21 cellular contexts compared by ENCODE assay signal in genomic region chr20:31638816-31639215, GRCh38. TPM values are rescaled to one million over a fixed set of nuclear protein-coding genes. Genes with fewer than 3 reads are reported as not detected.
DNase-seq lines count a peak whose midpoint lies in the region; ATAC-seq, FAIRE-seq and TF ChIP-seq lines count a peak whose summit lies in the region.
"Had no signal": no experiment of that assay in that cellular context is flagged by ENCODE, and none has a peak within 500 bp of the region (broad histone marks: within the 10 kb centered on the region; RNA-seq: fewer than 3 reads in every experiment).

No MANE protein-coding gene starts in this region.

- TF ChIP-seq RAD21 in H1 (IDR thresholded peaks at IDR 0.05 in 1 of 2, conservative IDR thresholded peaks at IDR 0.05 in 1 of 2; ENCODE audit: low read depth in 2 of 2, low read length in 2 of 2): no peak

- H3K4me3 Mint-ChIP-seq in type B pancreatic cell: no peak overlapping the region
- H3K4me3 Mint-ChIP-seq: CD14-positive monocyte; CD8-positive, alpha-beta T cell had no signal

- no peak overlapping the region for H2BK20ac ChIP-seq in H1 (ENCODE audit: low read length)

- no peak overlapping the region for H2BK12ac ChIP-seq in H1 (ENCODE audit: low read depth, low read length)
- H2BK12ac ChIP-seq in trophoblast cell (ENCODE audit: low read length): peak overlapping the region; percentile 5

- H2BK5ac ChIP-seq in H1 (ENCODE audit: low read depth, low read length) (no peak overlapping the region), trophoblast cell (ENCODE audit: low read depth, low read length, poor library complexity) (no peak overlapping the region)

- H4K20me1 ChIP-seq in H1 (replicated peaks in 1 of 2; ENCODE audit: control insufficient read depth in 1 of 2, insufficient read depth in 2 of 2, low read length in 2 of 2): peaks cover 0 to 2% of the 10 kb centered on the region in 2 experiments

- no peak overlapping the region for H4K91ac ChIP-seq in H1 (replicated peaks; ENCODE audit: insufficient read length, low read length)
- H4K91ac ChIP-seq in trophoblast cell (ENCODE audit: low read depth, low read length): peak overlapping the region; percentile 67

- ATAC-seq in Right ventricle myocardium superior (ENCODE audit: poor library complexity): no peak
- ATAC-seq in upper lobe of left lung (ENCODE audit: low FRiP score in 2 of 2): no peak
- ATAC-seq: CD8-positive, alpha-beta T cell; HCT116 had no signal

- no peak overlapping the region for H2BK120ac ChIP-seq in H1 (replicated peaks; ENCODE audit: low read depth, low read length)
- no peak overlapping the region for H2BK120ac ChIP-seq in trophoblast cell (ENCODE audit: insufficient read depth, low read length, poor library complexity)

- TF ChIP-seq POLR2A in H1 (IDR thresholded peaks at IDR 0.05; ENCODE audit: control extremely low read depth in 1 of 2, low read depth in 2 of 2, low read length in 2 of 2): no peak
- TF ChIP-seq POLR2A in upper lobe of left lung (IDR thresholded peaks at IDR 0.05): no peak

- H3K79me2 ChIP-seq in H1 (ENCODE audit: control insufficient read depth in 1 of 2, insufficient read depth in 2 of 2, low read length in 2 of 2) (no peaks in the 10 kb centered on the region), trophoblast cell (ENCODE audit: control insufficient read depth, insufficient read depth, low read length, poor library complexity) (no peaks in the 10 kb centered on the region)

- no peaks in the 10 kb centered on the region for H3K4me1 Mint-ChIP-seq in type B pancreatic cell (ENCODE audit: unreplicated experiment)

- intact Hi-C loops in Right ventricle myocardium superior (cut with DNase I): no loop called here

- no peak overlapping the region for H3K27ac Mint-ChIP-seq in type B pancreatic cell
- H3K27ac Mint-ChIP-seq: CD14-positive monocyte; CD8-positive, alpha-beta T cell had no signal

- H3K79me1 ChIP-seq in H1 (ENCODE audit: low read depth, low read length) (no peaks in the 10 kb centered on the region), trophoblast cell (ENCODE audit: low read length) (no peaks in the 10 kb centered on the region)

- peak overlapping the region; percentile 81; the same call in 1 of the 2 replicates for H2BK15ac ChIP-seq in H1 (ENCODE audit: low read length)

- H3K27me3 ChIP-seq in right atrium auricular region (peaks cover 0 to 6% of the 10 kb centered on the region in 2 donors), H1 (replicated peaks in 1 of 4; ENCODE audit: control insufficient read depth in 3 of 4, extremely low read depth in 1 of 4, insufficient read depth in 3 of 4, low read length in 3 of 4) (no peaks in the 10 kb centered on the region), trophoblast cell (ENCODE audit: insufficient read depth, low read length) (no peaks in the 10 kb centered on the region), upper lobe of left lung (peaks cover 0 to 5% (median 0%) of the 10 kb centered on the region in 4 donors)

- no peak for DNase-seq in right atrium auricular region (ENCODE audit: low spot score)
- no peak for DNase-seq in Right ventricle myocardium superior
- no peak for DNase-seq in H1 (ENCODE audit: low read depth in 1 of 2, low spot score in 2 of 2)
- no peak for DNase-seq in trophoblast cell
- no peak for DNase-seq in upper lobe of left lung
- DNase-seq in type B pancreatic cell (ENCODE audit: extremely low spot score, unreplicated experiment): no peak
- DNase-seq in activated naive CD4-positive, alpha-beta T cell treated with anti-CD3 and anti-CD28 coated beads, Interleukin-2, amount 50 U/mL, for 16 hours: no peak
- DNase-seq: CD8-positive, alpha-beta T cell; COR-L47; DMS153; DMS79 treated with DMSO at 0.1 percent for 48 hours; EL had no signal

- no peak overlapping the region for H4K12ac ChIP-seq in trophoblast cell (ENCODE audit: low read depth, low read length)

- H3K23ac ChIP-seq in H1 (ENCODE audit: insufficient read length) (no peak overlapping the region), trophoblast cell (ENCODE audit: low read length) (no peak overlapping the region)

- no peak overlapping the region for H3K56ac ChIP-seq in H1 (replicated peaks; ENCODE audit: insufficient read length, low read depth, low read length)

- H3K36me3 Mint-ChIP-seq in type B pancreatic cell: no peaks in the 10 kb centered on the region
- H3K36me3 Mint-ChIP-seq: CD14-positive monocyte; CD8-positive, alpha-beta T cell had no signal

- H2AFZ ChIP-seq in H1 (ENCODE audit: low read length) (no peak overlapping the region), trophoblast cell (ENCODE audit: insufficient read depth, low read length, poor library complexity) (no peak overlapping the region)

- H3K36me3 ChIP-seq in right atrium auricular region (no peaks in the 10 kb centered on the region), H1 (ENCODE audit: control insufficient read depth in 2 of 4, insufficient read depth in 4 of 4, low read length in 3 of 4) (no peaks in the 10 kb centered on the region), trophoblast cell (ENCODE audit: control insufficient read depth in 1 of 2, insufficient read depth in 2 of 2, low read length in 2 of 2) (no peaks in the 10 kb centered on the region), upper lobe of left lung (no peaks in the 10 kb centered on the region)

- CTCF ChIA-PET in H1 (lab: Charles Lee; ENCODE audit: partially characterized antibody): interaction anchor here (0.9 to 3.7 kb wide), 4 partner anchors 23 to 83 kb away, joined by 3 to 14 read pairs (median 8); partner anchors contain the start of gene BCL2L1

- H3K4ac ChIP-seq in H1 (replicated peaks; ENCODE audit: insufficient read length, low read depth, low read length) (peak overlapping the region; percentile 54), trophoblast cell (ENCODE audit: low read depth, low read length) (peak overlapping the region; percentile 42)

- H3K27me3 Mint-ChIP-seq in type B pancreatic cell: no peaks in the 10 kb centered on the region

- TF ChIP-seq CTCF in right atrium auricular region (IDR thresholded peaks at IDR 0.05) (no peak), H1 (IDR thresholded peaks at IDR 0.05; ENCODE audit: control extremely low read depth in 1 of 3, insufficient read depth in 1 of 3, low read depth in 1 of 3, low read length in 3 of 3) (no peak), upper lobe of left lung (IDR thresholded peaks at IDR 0.05) (no peak), type B pancreatic cell (conservative IDR thresholded peaks at IDR 0.05) (no peak)

- POLR2A ChIA-PET in H1 (lab: Charles Lee; ENCODE audit: partially characterized antibody): interaction anchor here (0.6 to 1.1 kb wide), 3 partner anchors 15 to 56 kb away, joined by 3 read pairs; no protein-coding TSS in a partner anchor

- H3K23me2 ChIP-seq in H1 (ENCODE audit: low read depth, low read length): no peaks in the 10 kb centered on the region

- H4K8ac ChIP-seq in H1 (ENCODE audit: extremely low read depth, insufficient read depth, low read length) (no peak overlapping the region), trophoblast cell (ENCODE audit: low read depth, low read length) (peak overlapping the region; percentile 36)

- H3K9ac ChIP-seq in H1 (replicated peaks in 1 of 4; ENCODE audit: extremely low read depth in 1 of 4, low read depth in 3 of 4, low read length in 3 of 4): no peak overlapping the region
- no peak overlapping the region for H3K9ac ChIP-seq in trophoblast cell (ENCODE audit: low read length)

- H3K9me3 ChIP-seq in right atrium auricular region (no peaks in the 10 kb centered on the region), H1 (ENCODE audit: insufficient read depth in 2 of 2, low read depth in 1 of 2, low read length in 1 of 2) (no peaks in the 10 kb centered on the region), trophoblast cell (ENCODE audit: insufficient read depth, low read depth, low read length) (peaks cover 1% of the 10 kb centered on the region), upper lobe of left lung (no peaks in the 10 kb centered on the region)

- H3K27ac ChIP-seq in right atrium auricular region: peak overlapping the region; percentile 39 to 51
- H3K27ac ChIP-seq in H1 (ENCODE audit: low read depth, low read length): no peak overlapping the region
- H3K27ac ChIP-seq in trophoblast cell (ENCODE audit: low read depth, low read length): no peak overlapping the region
- H3K27ac ChIP-seq in upper lobe of left lung: peak overlapping the region in 3 of 4 donors; percentile 44 to 58 (median 44)

- TF ChIP-seq EP300 in H1 (IDR thresholded peaks at IDR 0.05; ENCODE audit: borderline replicate concordance in 1 of 2, low read depth in 2 of 2, low read length in 2 of 2) (no peak), upper lobe of left lung (IDR thresholded peaks at IDR 0.05) (no peak)

- WGBS in H1 (ENCODE audit: extremely low coverage in 1 of 2, insufficient coverage in 1 of 2, insufficient read length in 1 of 2, insufficient replicate concordance in 2 of 2, low coverage in 1 of 2, low lambda C conversion rate in 2 of 2, missing lambda C conversion rate in 1 of 2), 2 experiments: 86% methylated on average over 4 of the region's 4 CpGs; no CpG with 5 or more reads in 1 of the 2 experiments
- no CpG with 5 or more reads among the region's 4 CpGs for WGBS in trophoblast cell (ENCODE audit: extremely low coverage, insufficient coverage, insufficient read length)
- 65 to 73% methylated on average over 2 to 4 of the region's 4 CpGs for WGBS in upper lobe of left lung, 2 donors

- no peaks in the 10 kb centered on the region for H3K9me3 Mint-ChIP-seq in type B pancreatic cell
- H3K9me3 Mint-ChIP-seq: CD14-positive monocyte; CD8-positive, alpha-beta T cell had no signal

- H3K4me2 ChIP-seq in H1 (ENCODE audit: insufficient read depth in 1 of 2, low read depth in 2 of 2, low read length in 2 of 2) (no peak overlapping the region), trophoblast cell (ENCODE audit: low read length) (no peak overlapping the region)

- no peak overlapping the region for H3K18ac ChIP-seq in H1 (ENCODE audit: extremely low read depth, low read length)
- H3K18ac ChIP-seq in trophoblast cell (ENCODE audit: low read length): no peak overlapping the region

- H3K4me1 ChIP-seq in right atrium auricular region (peaks cover 0 to 7% of the 10 kb centered on the region in 2 donors), H1 (replicated peaks in 1 of 4; ENCODE audit: control insufficient read depth in 3 of 4, insufficient read depth in 4 of 4, low read length in 3 of 4) (peaks cover 0 to 2% (median 0%) of the 10 kb centered on the region in 4 experiments; a peak in 2 of 7 replicates), trophoblast cell (ENCODE audit: control insufficient read depth in 1 of 2, insufficient read depth in 2 of 2, low read length in 2 of 2) (peaks cover 10 to 14% of the 10 kb centered on the region in 2 experiments), upper lobe of left lung (peaks cover 0 to 7% (median 0%) of the 10 kb centered on the region in 4 donors)

- FAIRE-seq in H1 (lab: Jason Lieb, UNC): no peak
- FAIRE-seq: A204.1, D721Med, G401.6, GM19239, H54 had no signal

- H3K14ac ChIP-seq in H1 (ENCODE audit: insufficient read length) (no peak overlapping the region), trophoblast cell (ENCODE audit: low read length) (peak overlapping the region; percentile 40)

- H3K4me3 ChIP-seq in right atrium auricular region: no peak overlapping the region
- no peak overlapping the region for H3K4me3 ChIP-seq in H1 (ENCODE audit: extremely low read depth in 1 of 4, insufficient read depth in 2 of 4, low read depth in 3 of 4, low read length in 4 of 4)
- no peak overlapping the region for H3K4me3 ChIP-seq in trophoblast cell (ENCODE audit: low read depth, low read length)
- H3K4me3 ChIP-seq in upper lobe of left lung: peak overlapping the region in 1 of 4 donors; percentile 7

- H2AK5ac ChIP-seq in H1 (ENCODE audit: low read depth, low read length) (no peak overlapping the region), trophoblast cell (ENCODE audit: low read length) (peak overlapping the region; percentile 2)

- H4K5ac ChIP-seq in H1 (ENCODE audit: insufficient read length, low read depth, low read length): no peak overlapping the region

RNA-seq across cellular contexts. Expression of gene COX4I2, which starts 1.1 kb away (rescaled TPM):
- total RNA-seq in right atrium auricular region (1 to 10 TPM; 6.8 to 9.0 TPM), Right ventricle myocardium superior (9.3 TPM), upper lobe of left lung (10 to 100 TPM in 4 of 6 donors, 1 to 10 TPM in 2; 1.9 to 24.3 (median 13.5) TPM), type B pancreatic cell (ENCODE audit: low replicate concordance) (not detected in 2 replicates)
- total RNA-seq in H1 (2021; fragmentation: NEBNext Ultra II Directional; extraction: Animal tissue kit (Norgen Biotek cat#: 25700)): not detected in 2 replicates
- polyA plus RNA-seq in H1 (2011; rRNA removed): 0.26 and 0.97 TPM in 2 replicates
- polyA plus RNA-seq in H1 (2011; cell fraction: cytosol; rRNA removed): 0.14 TPM
- polyA plus RNA-seq in H1 (2011; cell fraction: nucleus; rRNA removed): not detected
- polyA plus RNA-seq in H1 (2012, experiment 1 of 2): 0.64 TPM in 1 of 4 replicates, not detected in the others
- polyA plus RNA-seq in H1 (2012, experiment 2 of 2): not detected
- polyA plus RNA-seq in H1 (2013, experiment 1 of 2): not detected
- polyA plus RNA-seq in H1 (2013, experiment 2 of 2): not detected
- not detected in 2 replicates for polyA minus RNA-seq in H1 (2011; rRNA and poly(A)+ RNA removed)
- polyA minus RNA-seq in H1 (2011; cell fraction: cytosol; rRNA and poly(A)+ RNA removed): not detected
- not detected for polyA minus RNA-seq in H1 (2011; cell fraction: nucleus; rRNA and poly(A)+ RNA removed)
- polyA plus RNA-seq in trophoblast cell (2013): 1.7 TPM in 2 replicates
- total RNA-seq: CD8-positive, alpha-beta T cell; HT-29 had no signal
- polyA plus RNA-seq: BJ, CD14-positive monocyte had no signal

RNA-seq across cellular contexts. Expression of gene ID1, which starts 33.7 kb away (rescaled TPM):
- total RNA-seq in right atrium auricular region (100 to 1,000 TPM; 450 to 815 TPM), Right ventricle myocardium superior (89.5 TPM), upper lobe of left lung (100 to 1,000 TPM; 226 to 911 (median 570) TPM), type B pancreatic cell (ENCODE audit: low replicate concordance) (472 and 516 TPM in 2 replicates)
- total RNA-seq in H1 (2021; fragmentation: NEBNext Ultra II Directional; extraction: Animal tissue kit (Norgen Biotek cat#: 25700)): 120 and 131 TPM in 2 replicates
- 357 and 566 TPM in 2 replicates for polyA plus RNA-seq in H1 (2011; rRNA removed)
- polyA plus RNA-seq in H1 (2011; cell fraction: cytosol; rRNA removed): 348 TPM
- polyA plus RNA-seq in H1 (2011; cell fraction: nucleus; rRNA removed): 267 TPM
- 86.5 to 154 TPM (median 117 TPM) in 4 replicates for polyA plus RNA-seq in H1 (2012, experiment 1 of 2)
- polyA plus RNA-seq in H1 (2012, experiment 2 of 2): 207 TPM
- 89.8 TPM for polyA plus RNA-seq in H1 (2013, experiment 1 of 2)
- polyA plus RNA-seq in H1 (2013, experiment 2 of 2): 87.6 TPM
- 27.5 and 45.7 TPM in 2 replicates for polyA minus RNA-seq in H1 (2011; rRNA and poly(A)+ RNA removed)
- 181 TPM for polyA minus RNA-seq in H1 (2011; cell fraction: cytosol; rRNA and poly(A)+ RNA removed)
- polyA minus RNA-seq in H1 (2011; cell fraction: nucleus; rRNA and poly(A)+ RNA removed): 200 TPM
- polyA plus RNA-seq in trophoblast cell (2013): 992 and 1,052 TPM in 2 replicates

Comparison
In these comparisons a context has a peak if more than half of its experiments do, and no peak if none do; other contexts are left out.
1. H3K27ac ChIP-seq: peak in right atrium auricular region (2 of 2) and upper lobe of left lung (3 of 4); none in H1 (single experiment) and trophoblast cell (single experiment).